Comparison of ENCODE assay signal across 8 cellular contexts in the genomic region with DNA sequence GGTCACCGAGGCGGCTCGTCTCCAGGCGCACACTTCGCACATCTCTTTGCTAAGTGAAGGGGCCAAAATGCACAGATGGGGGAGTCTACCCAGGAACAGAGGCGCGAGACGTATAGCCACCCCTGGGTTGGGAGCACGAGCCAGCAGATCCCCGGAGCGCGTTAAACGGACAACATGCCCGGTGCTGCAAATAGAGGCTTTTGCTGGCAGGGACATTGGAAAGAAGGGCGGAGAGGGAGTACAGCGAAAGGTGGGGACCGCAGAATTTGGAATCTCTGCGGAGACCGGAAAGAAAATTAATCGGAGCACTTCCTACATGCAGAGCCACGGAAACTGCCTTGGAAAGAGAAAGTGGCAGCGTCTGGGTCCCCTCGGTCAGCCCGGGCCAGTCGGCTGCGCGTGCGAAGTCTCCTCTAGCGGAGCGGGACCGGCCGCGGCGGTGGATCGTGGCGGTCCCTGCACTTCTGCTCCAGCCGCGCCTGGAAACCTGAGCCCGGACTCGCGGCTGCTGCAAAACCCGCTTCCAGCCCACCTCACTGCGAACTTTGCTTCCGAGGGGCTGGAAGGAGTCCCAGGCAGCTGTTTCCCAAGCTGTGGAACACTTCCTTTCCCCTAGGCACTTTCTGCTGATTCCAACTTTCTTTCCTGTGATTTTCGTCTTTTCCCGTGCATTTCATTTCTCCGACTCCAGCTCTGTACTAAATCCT. TPM values are rescaled to one million over a fixed set of nuclear protein-coding genes. Genes with fewer than 3 reads are reported as not detected.
DNase-seq lines count a peak whose midpoint lies in the region; ATAC-seq and TF ChIP-seq lines count a peak whose summit lies in the region.

No MANE protein-coding gene starts in this region.

- no peak overlapping the region for H3K4me3 Mint-ChIP-seq in WTC11

- H3K4me2 ChIP-seq in MM.1S (ENCODE audit: low read depth, low read length) = peak overlapping the region; percentile 68; the same call in 1 of the 2 replicates

- H2AFZ ChIP-seq in MM.1S (ENCODE audit: low read length) = peak overlapping the region; percentile 45

- H3K27me3 ChIP-seq in HAP-1 (ENCODE audit: low read depth) (no peaks in the 10 kb centered on the region), MM.1S (replicated peaks; ENCODE audit: insufficient read depth, low read length) (no peaks in the 10 kb centered on the region), stomach smooth muscle (ENCODE audit: control insufficient read depth in 1 of 2, insufficient read depth in 2 of 2, low read length in 2 of 2) (no peaks in the 10 kb centered on the region)

- no peaks in the 10 kb centered on the region for H3K9me3 ChIP-seq in HAP-1
- no peaks in the 10 kb centered on the region for H3K9me3 ChIP-seq in MM.1S (replicated peaks; ENCODE audit: insufficient read depth, low read length)
- H3K9me3 ChIP-seq in mesodermal cell (ENCODE audit: control insufficient read depth, low read length) = no peaks in the 10 kb centered on the region
- H3K9me3 ChIP-seq in stomach smooth muscle (ENCODE audit: control insufficient read depth in 2 of 2, low read length in 2 of 2) = no peaks in the 10 kb centered on the region

- H3K4me3 ChIP-seq in HAP-1 = peak overlapping the region; percentile 73
- peak overlapping the region; percentile 64 for H3K4me3 ChIP-seq in MM.1S (ENCODE audit: low read length)
- H3K4me3 ChIP-seq in mesodermal cell (ENCODE audit: extremely low read depth, insufficient read depth, low read length, poor library complexity, severe bottlenecking) = peak overlapping the region; percentile 84
- peak overlapping the region; percentile 94 to 96 for H3K4me3 ChIP-seq in stomach smooth muscle (ENCODE audit: low read length in 2 of 2)

- no peaks in the 10 kb centered on the region for H3F3A ChIP-seq in MM.1S (ENCODE audit: insufficient read depth, low read length)

- no peaks in the 10 kb centered on the region for H3K36me3 Mint-ChIP-seq in WTC11

- H3K4me1 ChIP-seq in HAP-1 (peaks cover 6% of the 10 kb centered on the region), MM.1S (ENCODE audit: low read length) (no peaks in the 10 kb centered on the region), mesodermal cell (ENCODE audit: control insufficient read depth, insufficient read depth, low read length, poor library complexity, severe bottlenecking) (peaks cover 6% of the 10 kb centered on the region), stomach smooth muscle (ENCODE audit: control insufficient read depth, insufficient read depth, low read length) (peaks cover 4% of the 10 kb centered on the region)

- CTCF ChIA-PET in WTC11 (lab: Charles Lee) = interaction anchor here (1.0 to 2.5 kb wide), 2 partner anchors 185 to 237 kb away, joined by 3 to 15 read pairs; no protein-coding TSS in a partner anchor

- no peaks in the 10 kb centered on the region for H3K79me2 ChIP-seq in MM.1S (ENCODE audit: low read length)

- peak overlapping the region; percentile 25; the same call in 1 of the 2 replicates for H3K27ac ChIP-seq in MM.1S (ENCODE audit: low read length)
- H3K27ac ChIP-seq in epithelial cell of prostate = peak overlapping the region; percentile 18
- H3K27ac ChIP-seq in mesodermal cell (ENCODE audit: low read depth, low read length, severe bottlenecking) = peak overlapping the region; percentile 85
- peak overlapping the region; percentile 93 for H3K27ac ChIP-seq in stomach smooth muscle (ENCODE audit: low read length)

- in situ Hi-C loops in HAP-1 (cut with MboI; ENCODE audit: low sequenced_read_pairs) = loop anchor here (25.0 kb wide), 1 partner anchor 544 kb away; no protein-coding TSS in a partner anchor

- H3K9ac ChIP-seq in MM.1S (ENCODE audit: low read length) = peak overlapping the region; percentile 60
- H3K9ac ChIP-seq in stomach smooth muscle (ENCODE audit: low read length in 2 of 2) = peak overlapping the region; percentile 85 to 94

- peak overlapping the region; percentile 46 for H3K27ac Mint-ChIP-seq in WTC11

- H3K36me3 ChIP-seq in HAP-1 (replicated peaks) = no peaks in the 10 kb centered on the region
- H3K36me3 ChIP-seq in MM.1S (replicated peaks; ENCODE audit: insufficient read depth, low read length) = no peaks in the 10 kb centered on the region
- no peaks in the 10 kb centered on the region for H3K36me3 ChIP-seq in mesodermal cell (ENCODE audit: control insufficient read depth, insufficient read depth, low read length)
- H3K36me3 ChIP-seq in stomach smooth muscle (ENCODE audit: control insufficient read depth in 2 of 2, insufficient read depth in 2 of 2, low read length in 2 of 2) = no peaks in the 10 kb centered on the region

- no peaks in the 10 kb centered on the region; the same call in 1 of the 2 replicates for H3K27me3 Mint-ChIP-seq in WTC11 (ENCODE audit: low read depth)

- DNase-seq in NCI-H2196 (lab: John Stamatoyannopoulos, UW; ENCODE audit: unreplicated experiment) (peak; percentile 18), NCI-H2196 treated with DMSO at 0.1 percent for 48 hours (lab: John Stamatoyannopoulos, UW; ENCODE audit: unreplicated experiment) (no peak), HAP-1 (ENCODE audit: low spot score in 2 of 2) (peak; percentile 37 to 70), MM.1S (peak; percentile 27), WTC11 (ENCODE audit: low spot score) (peak; percentile 69), epithelial cell of prostate (ENCODE audit: low read depth, low spot score) (no peak)

- no peaks in the 10 kb centered on the region for H3K9me3 Mint-ChIP-seq in WTC11

- no peaks in the 10 kb centered on the region for H3K9me2 ChIP-seq in MM.1S (replicated peaks; ENCODE audit: insufficient read depth, low read length)

- H3K4me1 Mint-ChIP-seq in WTC11 = peaks cover 12% of the 10 kb centered on the region

- 0% methylated on average over 45 of the region's 47 CpGs for WGBS in mesodermal cell (ENCODE audit: insufficient coverage in 2 of 2), 2 experiments

- TF ChIP-seq CTCF in MM.1S (IDR thresholded peaks at IDR 0.05; ENCODE audit: low read length) (no peak), WTC11 (IDR thresholded peaks at IDR 0.05) (no peak)

- H4K20me1 ChIP-seq in MM.1S (ENCODE audit: insufficient read depth, low read length) = no peaks in the 10 kb centered on the region

- ATAC-seq in WTC11 = peak; percentile 34

- POLR2A ChIA-PET in WTC11 (lab: Charles Lee) = interaction anchor here (0.7 kb wide), 1 partner anchor 1594 kb away, joined by 3 read pairs; no protein-coding TSS in a partner anchor

TF ChIP-seq in WTC11, 78 proteins besides CTCF, POLR2A, EP300 and RAD21:
- TF ChIP-seq, protein P1, sequence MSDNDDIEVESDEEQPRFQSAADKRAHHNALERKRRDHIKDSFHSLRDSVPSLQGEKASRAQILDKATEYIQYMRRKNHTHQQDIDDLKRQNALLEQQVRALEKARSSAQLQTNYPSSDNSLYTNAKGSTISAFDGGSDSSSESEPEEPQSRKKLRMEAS (CRISPR knock-in tag; IDR thresholded peaks at IDR 0.05) = no peak
- 0 out of 2 replicates have a peak, but pooled peaks have one; percentile 14 for TF ChIP-seq NFE2L1 (CRISPR knock-in tag; IDR thresholded peaks at IDR 0.05)
- TF ChIP-seq, protein P2, sequence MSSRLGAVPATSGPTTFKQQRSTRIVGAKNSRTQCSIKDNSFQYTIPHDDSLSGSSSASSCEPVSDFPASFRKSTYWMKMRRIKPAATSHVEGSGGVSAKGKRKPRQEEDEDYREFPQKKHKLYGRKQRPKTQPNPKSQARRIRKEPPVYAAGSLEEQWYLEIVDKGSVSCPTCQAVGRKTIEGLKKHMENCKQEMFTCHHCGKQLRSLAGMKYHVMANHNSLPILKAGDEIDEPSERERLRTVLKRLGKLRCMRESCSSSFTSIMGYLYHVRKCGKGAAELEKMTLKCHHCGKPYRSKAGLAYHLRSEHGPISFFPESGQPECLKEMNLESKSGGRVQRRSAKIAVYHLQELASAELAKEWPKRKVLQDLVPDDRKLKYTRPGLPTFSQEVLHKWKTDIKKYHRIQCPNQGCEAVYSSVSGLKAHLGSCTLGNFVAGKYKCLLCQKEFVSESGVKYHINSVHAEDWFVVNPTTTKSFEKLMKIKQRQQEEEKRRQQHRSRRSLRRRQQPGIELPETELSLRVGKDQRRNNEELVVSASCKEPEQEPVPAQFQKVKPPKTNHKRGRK (CRISPR knock-in tag; IDR thresholded peaks at IDR 0.05; ENCODE audit: borderline replicate concordance) = 0 out of 2 replicates have a peak, but pooled peaks have one; percentile 36
- TF ChIP-seq, protein P3, sequence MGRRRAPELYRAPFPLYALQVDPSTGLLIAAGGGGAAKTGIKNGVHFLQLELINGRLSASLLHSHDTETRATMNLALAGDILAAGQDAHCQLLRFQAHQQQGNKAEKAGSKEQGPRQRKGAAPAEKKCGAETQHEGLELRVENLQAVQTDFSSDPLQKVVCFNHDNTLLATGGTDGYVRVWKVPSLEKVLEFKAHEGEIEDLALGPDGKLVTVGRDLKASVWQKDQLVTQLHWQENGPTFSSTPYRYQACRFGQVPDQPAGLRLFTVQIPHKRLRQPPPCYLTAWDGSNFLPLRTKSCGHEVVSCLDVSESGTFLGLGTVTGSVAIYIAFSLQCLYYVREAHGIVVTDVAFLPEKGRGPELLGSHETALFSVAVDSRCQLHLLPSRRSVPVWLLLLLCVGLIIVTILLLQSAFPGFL (CRISPR knock-in tag; IDR thresholded peaks at IDR 0.05; ENCODE audit: borderline replicate concordance) = no peak
- TF ChIP-seq, protein P4, sequence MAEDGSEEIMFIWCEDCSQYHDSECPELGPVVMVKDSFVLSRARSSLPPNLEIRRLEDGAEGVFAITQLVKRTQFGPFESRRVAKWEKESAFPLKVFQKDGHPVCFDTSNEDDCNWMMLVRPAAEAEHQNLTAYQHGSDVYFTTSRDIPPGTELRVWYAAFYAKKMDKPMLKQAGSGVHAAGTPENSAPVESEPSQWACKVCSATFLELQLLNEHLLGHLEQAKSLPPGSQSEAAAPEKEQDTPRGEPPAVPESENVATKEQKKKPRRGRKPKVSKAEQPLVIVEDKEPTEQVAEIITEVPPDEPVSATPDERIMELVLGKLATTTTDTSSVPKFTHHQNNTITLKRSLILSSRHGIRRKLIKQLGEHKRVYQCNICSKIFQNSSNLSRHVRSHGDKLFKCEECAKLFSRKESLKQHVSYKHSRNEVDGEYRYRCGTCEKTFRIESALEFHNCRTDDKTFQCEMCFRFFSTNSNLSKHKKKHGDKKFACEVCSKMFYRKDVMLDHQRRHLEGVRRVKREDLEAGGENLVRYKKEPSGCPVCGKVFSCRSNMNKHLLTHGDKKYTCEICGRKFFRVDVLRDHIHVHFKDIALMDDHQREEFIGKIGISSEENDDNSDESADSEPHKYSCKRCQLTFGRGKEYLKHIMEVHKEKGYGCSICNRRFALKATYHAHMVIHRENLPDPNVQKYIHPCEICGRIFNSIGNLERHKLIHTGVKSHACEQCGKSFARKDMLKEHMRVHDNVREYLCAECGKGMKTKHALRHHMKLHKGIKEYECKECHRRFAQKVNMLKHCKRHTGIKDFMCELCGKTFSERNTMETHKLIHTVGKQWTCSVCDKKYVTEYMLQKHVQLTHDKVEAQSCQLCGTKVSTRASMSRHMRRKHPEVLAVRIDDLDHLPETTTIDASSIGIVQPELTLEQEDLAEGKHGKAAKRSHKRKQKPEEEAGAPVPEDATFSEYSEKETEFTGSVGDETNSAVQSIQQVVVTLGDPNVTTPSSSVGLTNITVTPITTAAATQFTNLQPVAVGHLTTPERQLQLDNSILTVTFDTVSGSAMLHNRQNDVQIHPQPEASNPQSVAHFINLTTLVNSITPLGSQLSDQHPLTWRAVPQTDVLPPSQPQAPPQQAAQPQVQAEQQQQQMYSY (CRISPR knock-in tag; IDR thresholded peaks at IDR 0.05) = peak; percentile 52
TF ChIP-seq in WTC11: peak in this region for 3.

RNA-seq across cellular contexts. Expression of a gene that starts 0.8 kb away (rescaled TPM):
- total RNA-seq in WTC11 (2021) = 0.25 to 0.48 TPM (median 0.34 TPM) in 3 replicates
- 3.8 TPM for polyA plus RNA-seq in mesodermal cell (2013, experiment 1 of 2)
- 3.9 TPM for polyA plus RNA-seq in mesodermal cell (2013, experiment 2 of 2)

Comparison
In these comparisons a context has a peak if more than half of its experiments do, and no peak if none do; other contexts are left out.
1. DNase-seq: peak in NCI-H2196 (single experiment), HAP-1 (2 of 2), MM.1S (single experiment) and WTC11 (single experiment); none in NCI-H2196 treated with DMSO at 0.1 percent for 48 hours (single experiment) and epithelial cell of prostate (single experiment).
2. H3K27ac ChIP-seq: peak in every context shown above with its lines; median percentile 93 in stomach smooth muscle; 85 in mesodermal cell; 25 in MM.1S; 18 in epithelial cell of prostate.
3. Peak in every context shown above with its lines, with median percentiles within 50 percentile points of each other: H3K4me3 ChIP-seq.